In the genomic region with DNA sequence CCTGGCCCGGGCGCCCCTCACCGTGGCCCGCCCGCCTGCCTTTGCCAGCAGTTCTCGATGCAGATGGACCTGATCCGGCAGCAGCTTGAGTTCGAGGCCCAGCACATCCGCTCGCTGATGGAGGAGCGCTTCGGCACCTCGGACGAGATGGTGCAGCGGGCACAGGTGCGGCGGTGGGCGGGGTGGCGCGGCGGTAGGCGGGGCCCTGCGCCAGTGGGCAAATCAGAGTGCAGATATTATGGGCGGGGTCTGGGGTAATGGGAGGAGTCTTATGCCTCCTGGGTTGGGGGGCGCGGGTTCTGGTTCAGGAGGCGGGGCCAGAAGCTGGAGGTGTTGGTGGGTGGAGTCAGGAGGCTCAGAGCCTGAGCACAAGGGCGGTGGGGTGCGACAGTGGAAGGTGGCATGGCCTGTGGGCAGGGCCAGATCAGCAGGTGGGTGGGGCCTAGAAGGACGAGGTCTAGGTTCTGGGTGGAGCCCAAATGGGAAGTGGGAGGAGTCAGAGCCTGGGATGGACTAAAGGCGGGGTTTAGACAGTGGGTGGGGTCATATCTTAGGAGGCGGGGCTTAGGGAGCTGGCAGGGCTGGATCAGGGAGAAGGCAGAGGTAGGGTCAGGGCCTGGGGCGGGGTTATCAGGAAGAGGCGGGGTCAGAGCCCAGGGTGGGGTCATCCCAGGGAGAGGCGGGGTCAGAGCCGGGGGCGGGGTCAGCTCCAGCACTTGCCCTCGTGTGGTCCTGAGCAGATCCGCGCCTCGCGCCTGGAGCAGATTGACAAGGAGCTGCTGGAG, we compare ENCODE assay signal across 1 cellular context.
A peak's percentile ranks its signal among the peaks of the same experiment; 100 is the strongest.
TF ChIP-seq lines count a peak whose summit lies in the region.

No MANE protein-coding gene starts in this region.

TF ChIP-seq in HCT116, 20 proteins besides CTCF, POLR2A, EP300 and RAD21 (continued from another document):
- TF ChIP-seq REST (IDR thresholded peaks at IDR 0.05; ENCODE audit: low read depth) = no peak
- TF ChIP-seq POLR2AphosphoS5 (IDR thresholded peaks at IDR 0.05; ENCODE audit: low read depth, low read length) = peak; percentile 67
- TF ChIP-seq SP1 (IDR thresholded peaks at IDR 0.05; ENCODE audit: low read depth) = peak; percentile 70
- TF ChIP-seq EGR1 (IDR thresholded peaks at IDR 0.05; ENCODE audit: low read depth) = peak; percentile 24; the same call in 1 of the 2 replicates
- peak; percentile 46 for TF ChIP-seq MAX (IDR thresholded peaks at IDR 0.05)
